ENCODE assay signal across 9 cellular contexts in the genomic region with DNA sequence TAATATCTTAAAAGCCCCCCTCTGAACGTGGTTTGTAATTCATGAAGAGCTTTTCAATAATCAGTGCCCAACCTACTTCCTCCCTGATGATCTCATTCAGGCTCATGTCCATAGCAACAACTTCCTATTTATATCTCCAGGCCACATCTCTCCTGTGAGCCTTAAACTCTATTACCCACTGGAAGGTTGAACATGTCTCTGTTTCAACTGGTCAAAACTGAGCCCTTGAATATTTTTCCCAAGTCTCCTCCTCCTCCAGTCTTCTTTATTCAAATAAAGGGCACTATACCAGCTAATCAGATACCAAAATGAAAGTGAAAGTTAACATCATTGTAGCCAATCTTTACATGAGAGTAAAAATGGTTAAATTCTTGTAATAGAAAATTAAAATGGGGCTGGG.
DNase-seq lines count a peak whose midpoint lies in the region; ATAC-seq and TF ChIP-seq lines count a peak whose summit lies in the region.
"Had no signal": no experiment of that assay in that cellular context is flagged by ENCODE, and none has a peak within 500 bp of the region (broad histone marks: within the 10 kb centered on the region; RNA-seq: fewer than 3 reads in every experiment).

No MANE protein-coding gene starts in this region.

- H3K27ac ChIP-seq in mesodermal cell (ENCODE audit: low read depth, low read length, severe bottlenecking), result peak overlapping the region; percentile 77
- H3K27ac ChIP-seq in thyroid gland, result no peak overlapping the region

- ATAC-seq in activated naive CD4-positive, alpha-beta T cell treated with anti-CD3 and anti-CD28 coated beads, Interleukin-2, amount 50 U/mL, for 72 hours, result peak; percentile 35 to 80
- ATAC-seq in HG03108 (IDR thresholded peaks at IDR 0.05; ENCODE audit: unreplicated experiment), result no peak

- 38 to 45% methylated on average over 1 of the region's 1 CpG for WGBS in mesodermal cell (ENCODE audit: insufficient coverage in 2 of 2), 2 experiments
- WGBS in thyroid gland, 2 donors, result 30 to 38% methylated on average over 1 of the region's 1 CpG

- H3K36me3 Mint-ChIP-seq in activated naive CD4-positive, alpha-beta T cell treated with anti-CD3 and anti-CD28 coated beads, Interleukin-2, amount 50 U/mL, for 72 hours, result peaks cover 12 to 24% of the 10 kb centered on the region in 2 donors

- TF ChIP-seq CTCF in GM20000 (IDR thresholded peaks at IDR 0.05; ENCODE audit: extremely low read depth, missing control alignments) (no peak), NB4 (IDR thresholded peaks at IDR 0.05; ENCODE audit: low read depth, low read length) (no peak), thyroid gland (IDR thresholded peaks at IDR 0.05) (no peak)

- H3K36me3 ChIP-seq in mesodermal cell (ENCODE audit: control insufficient read depth, insufficient read depth, low read length) (no peaks in the 10 kb centered on the region), thyroid gland (no peaks in the 10 kb centered on the region)

- peaks cover 8 to 11% of the 10 kb centered on the region in 2 donors for H3K9me3 Mint-ChIP-seq in activated naive CD4-positive, alpha-beta T cell treated with anti-CD3 and anti-CD28 coated beads, Interleukin-2, amount 50 U/mL, for 72 hours

- peak; percentile 64 for DNase-seq in CMK (ENCODE audit: low read depth)
- peak; percentile 36 for DNase-seq in GM20000 (ENCODE audit: low spot score)
- DNase-seq in NB4 (ENCODE audit: low read depth), result peak; percentile 85
- no peak for DNase-seq in activated naive CD4-positive, alpha-beta T cell treated with anti-CD3 and anti-CD28 coated beads, Interleukin-2, amount 50 U/mL, for 72 hours (ENCODE audit: low spot score in 2 of 2)
- DNase-seq in activated CD4-positive, CD25-positive, alpha-beta regulatory T cell (lab: John Stamatoyannopoulos, UW), result no peak
- no peak for DNase-seq in thyroid gland

- peak overlapping the region; percentile 81 to 90 for H3K27ac Mint-ChIP-seq in activated naive CD4-positive, alpha-beta T cell treated with anti-CD3 and anti-CD28 coated beads, Interleukin-2, amount 50 U/mL, for 72 hours

- no peaks in the 10 kb centered on the region for H3K4me1 ChIP-seq in mesodermal cell (ENCODE audit: control insufficient read depth, insufficient read depth, low read length, poor library complexity, severe bottlenecking)
- no peaks in the 10 kb centered on the region for H3K4me1 ChIP-seq in thyroid gland

- peak; percentile 27 for TF ChIP-seq POLR2A in NB4 (IDR thresholded peaks at IDR 0.05; ENCODE audit: extremely low read depth, insufficient read length)
- no peak for TF ChIP-seq POLR2A in thyroid gland (IDR thresholded peaks at IDR 0.05)

- H3K27me3 ChIP-seq in thyroid gland, result no peaks in the 10 kb centered on the region

- intact Hi-C loops in thyroid gland (cut with DNase I), result no loop called here

- H3K4me3 ChIP-seq in NB4 (ENCODE audit: low read depth, low read length), result peak overlapping the region; percentile 66
- H3K4me3 ChIP-seq in mesodermal cell (ENCODE audit: extremely low read depth, insufficient read depth, low read length, poor library complexity, severe bottlenecking), result no peak overlapping the region
- no peak overlapping the region for H3K4me3 ChIP-seq in thyroid gland (replicated peaks in 1 of 3)
- H3K4me3 ChIP-seq: lung had no signal

- no peaks in the 10 kb centered on the region for H3K9me3 ChIP-seq in mesodermal cell (ENCODE audit: control insufficient read depth, low read length)
- H3K9me3 ChIP-seq in thyroid gland, result no peaks in the 10 kb centered on the region

Comparison
In these comparisons a context has a peak if more than half of its experiments do, and no peak if none do; other contexts are left out.
1. DNase-seq: peak in CMK (single experiment), GM20000 (single experiment) and NB4 (single experiment); none in activated naive CD4-positive, alpha-beta T cell treated with anti-CD3 and anti-CD28 coated beads, Interleukin-2, amount 50 U/mL, for 72 hours (0 of 2), activated CD4-positive, CD25-positive, alpha-beta regulatory T cell (0 of 4) and thyroid gland (0 of 2).